ENCODE assay signal across 10 cellular contexts in genomic region chr19:12785431-12786011, GRCh38. TPM values are rescaled to one million over a fixed set of nuclear protein-coding genes. Genes with fewer than 3 reads are reported as not detected.
DNase-seq lines count a peak whose midpoint lies in the region; ATAC-seq and TF ChIP-seq lines count a peak whose summit lies in the region.
"Had no signal": no experiment of that assay in that cellular context is flagged by ENCODE, and none has a peak within 500 bp of the region (broad histone marks: within the 10 kb centered on the region; RNA-seq: fewer than 3 reads in every experiment).

No MANE protein-coding gene starts in this region.

- H3K27ac ChIP-seq in cardiac muscle cell, result peak overlapping the region; percentile 68
- H3K27ac ChIP-seq in mesodermal cell (ENCODE audit: low read depth, low read length, severe bottlenecking), result peak overlapping the region; percentile 41
- H3K27ac ChIP-seq in uterus, result peak overlapping the region; percentile 98 to 100

- no peak for TF ChIP-seq POLR2A in uterus (IDR thresholded peaks at IDR 0.05)

- H3K4me1 ChIP-seq in cardiac muscle cell (ENCODE audit: low read depth) (peaks cover 38% of the 10 kb centered on the region), adipocyte (ENCODE audit: control insufficient read depth, insufficient read depth, low read length) (peaks cover 58% of the 10 kb centered on the region), mesodermal cell (ENCODE audit: control insufficient read depth, insufficient read depth, low read length, poor library complexity, severe bottlenecking) (peaks cover 49% of the 10 kb centered on the region), uterus (peaks cover 0 to 18% of the 10 kb centered on the region in 2 donors)

- DNase-seq in cardiac muscle cell (ENCODE audit: low read depth in 1 of 2, low spot score in 1 of 2) (no peak), Right ventricle myocardium inferior (ENCODE audit: missing footprints) (no peak), adipocyte (ENCODE audit: low read depth) (no peak), uterus (no peak), NCI-H345 (lab: John Stamatoyannopoulos, UW) (no peak), COLO668 (lab: John Stamatoyannopoulos, UW; ENCODE audit: unreplicated experiment) (no peak)

- WGBS in mesodermal cell (ENCODE audit: insufficient coverage in 2 of 2), 2 experiments, result 86 to 97% methylated on average over 3 to 4 of the region's 4 CpGs

- TF ChIP-seq CTCF in cardiac muscle cell (IDR thresholded peaks at IDR 0.05; ENCODE audit: low read depth, low read length) (no peak), uterus (IDR thresholded peaks at IDR 0.05) (no peak)

- H3K36me3 ChIP-seq in cardiac muscle cell (no peaks in the 10 kb centered on the region), adipocyte (ENCODE audit: control insufficient read depth, insufficient read depth, low read length, severe bottlenecking) (no peaks in the 10 kb centered on the region), mesodermal cell (ENCODE audit: control insufficient read depth, insufficient read depth, low read length) (no peaks in the 10 kb centered on the region), uterus (no peaks in the 10 kb centered on the region)

- intact Hi-C loops in Right ventricle myocardium inferior (cut with DNase I), result no loop called here
- intact Hi-C loops in uterus (cut with DNase I; ENCODE audit: low total_unique reads), result no loop called here

- ATAC-seq in Right ventricle myocardium inferior, result no peak
- ATAC-seq in GM21619 (IDR thresholded peaks at IDR 0.05; ENCODE audit: unreplicated experiment), result no peak

- H3K9me3 ChIP-seq in cardiac muscle cell (ENCODE audit: low read depth), result no peaks in the 10 kb centered on the region
- H3K9me3 ChIP-seq in adipocyte (ENCODE audit: control insufficient read depth, low read length), result no peaks in the 10 kb centered on the region
- no peaks in the 10 kb centered on the region for H3K9me3 ChIP-seq in mesodermal cell (ENCODE audit: control insufficient read depth, low read length)
- no peaks in the 10 kb centered on the region for H3K9me3 ChIP-seq in uterus

- H3K27me3 ChIP-seq in cardiac muscle cell (no peaks in the 10 kb centered on the region), adipocyte (replicated peaks; ENCODE audit: control insufficient read depth, insufficient read depth, low read length) (no peaks in the 10 kb centered on the region), uterus (no peaks in the 10 kb centered on the region)

- H3K9ac ChIP-seq in adipocyte (ENCODE audit: low read length), result peak overlapping the region; percentile 41

- no peak overlapping the region for H3K4me3 ChIP-seq in cardiac muscle cell
- no peak overlapping the region for H3K4me3 ChIP-seq in adipocyte (ENCODE audit: low read length)
- H3K4me3 ChIP-seq in mesodermal cell (ENCODE audit: extremely low read depth, insufficient read depth, low read length, poor library complexity, severe bottlenecking), result no peak overlapping the region
- no peak overlapping the region for H3K4me3 ChIP-seq in uterus

RNA-seq across cellular contexts. Expression of gene JUNB, which starts 5.8 kb away (rescaled TPM):
- total RNA-seq in cardiac muscle cell (57.6 and 103 TPM in 2 replicates), Right ventricle myocardium inferior (25.0 TPM), uterus (100 to 1,000 TPM in 1 of 4 donors, 10 to 100 TPM in 3; 47.4 to 417 (median 81.5) TPM)
- 37.2 and 48.3 TPM in 2 replicates for polyA plus RNA-seq in cardiac muscle cell
- polyA plus RNA-seq in mesodermal cell (2013, experiment 1 of 2), result 45.4 TPM
- polyA plus RNA-seq in mesodermal cell (2013, experiment 2 of 2), result 29.8 TPM

RNA-seq across cellular contexts. Expression of gene HOOK2, which starts 10.2 kb away (rescaled TPM):
- total RNA-seq in cardiac muscle cell, result 28.5 and 54.4 TPM in 2 replicates
- polyA plus RNA-seq in cardiac muscle cell, result 31.1 and 41.6 TPM in 2 replicates
- 51.6 TPM for total RNA-seq in Right ventricle myocardium inferior
- polyA plus RNA-seq in mesodermal cell (2013, experiment 1 of 2), result 28.7 TPM
- polyA plus RNA-seq in mesodermal cell (2013, experiment 2 of 2), result 27.5 TPM
- total RNA-seq in uterus, result 10 to 100 TPM in 2 of 4 donors, 1 to 10 TPM in 1, under 1 TPM in 1; 0.59 to 37.5 (median 14.0) TPM

RNA-seq across cellular contexts. Expression of gene PRDX2, which starts 16.1 kb away (rescaled TPM):
- total RNA-seq in cardiac muscle cell (1,316 and 1,694 TPM in 2 replicates), Right ventricle myocardium inferior (692 TPM), uterus (100 to 1,000 TPM; 148 to 178 (median 163) TPM)
- polyA plus RNA-seq in cardiac muscle cell, result 1,469 and 1,719 TPM in 2 replicates
- polyA plus RNA-seq in mesodermal cell (2013, experiment 1 of 2), result 265 TPM
- 218 TPM for polyA plus RNA-seq in mesodermal cell (2013, experiment 2 of 2)

RNA-seq across cellular contexts. Expression of gene THSD8, which starts 16.3 kb away (rescaled TPM):
- total RNA-seq in cardiac muscle cell (0.63 TPM in 1 of 2 replicates, not detected in the other), Right ventricle myocardium inferior (1.7 TPM), uterus (1 to 10 TPM in 1 of 4 donors, not detected in 3; 4.1 TPM)
- polyA plus RNA-seq in cardiac muscle cell, result 15.0 and 19.0 TPM in 2 replicates
- 10.8 TPM for polyA plus RNA-seq in mesodermal cell (2013, experiment 1 of 2)
- 12.0 TPM for polyA plus RNA-seq in mesodermal cell (2013, experiment 2 of 2)
- total RNA-seq: bronchial epithelial cell, LHCN-M2 had no signal

RNA-seq across cellular contexts. Expression of gene RNASEH2A, which starts 20.9 kb away (rescaled TPM):
- 20.4 and 29.0 TPM in 2 replicates for total RNA-seq in cardiac muscle cell
- 40.4 and 57.3 TPM in 2 replicates for polyA plus RNA-seq in cardiac muscle cell
- total RNA-seq in Right ventricle myocardium inferior, result 6.3 TPM
- 38.9 TPM for polyA plus RNA-seq in mesodermal cell (2013, experiment 1 of 2)
- polyA plus RNA-seq in mesodermal cell (2013, experiment 2 of 2), result 30.3 TPM
- total RNA-seq in uterus, result 10 to 100 TPM in 1 of 4 donors, 1 to 10 TPM in 3; 2.3 to 18.9 (median 3.1) TPM

Comparison
In these comparisons a context has a peak if more than half of its experiments do, and no peak if none do; other contexts are left out.
1. H3K27ac ChIP-seq: peak in every context shown above with its lines; median percentile 99 in uterus; 68 in cardiac muscle cell; 41 in mesodermal cell.